ENCODE assay signal across 19 cellular contexts in the genomic region with DNA sequence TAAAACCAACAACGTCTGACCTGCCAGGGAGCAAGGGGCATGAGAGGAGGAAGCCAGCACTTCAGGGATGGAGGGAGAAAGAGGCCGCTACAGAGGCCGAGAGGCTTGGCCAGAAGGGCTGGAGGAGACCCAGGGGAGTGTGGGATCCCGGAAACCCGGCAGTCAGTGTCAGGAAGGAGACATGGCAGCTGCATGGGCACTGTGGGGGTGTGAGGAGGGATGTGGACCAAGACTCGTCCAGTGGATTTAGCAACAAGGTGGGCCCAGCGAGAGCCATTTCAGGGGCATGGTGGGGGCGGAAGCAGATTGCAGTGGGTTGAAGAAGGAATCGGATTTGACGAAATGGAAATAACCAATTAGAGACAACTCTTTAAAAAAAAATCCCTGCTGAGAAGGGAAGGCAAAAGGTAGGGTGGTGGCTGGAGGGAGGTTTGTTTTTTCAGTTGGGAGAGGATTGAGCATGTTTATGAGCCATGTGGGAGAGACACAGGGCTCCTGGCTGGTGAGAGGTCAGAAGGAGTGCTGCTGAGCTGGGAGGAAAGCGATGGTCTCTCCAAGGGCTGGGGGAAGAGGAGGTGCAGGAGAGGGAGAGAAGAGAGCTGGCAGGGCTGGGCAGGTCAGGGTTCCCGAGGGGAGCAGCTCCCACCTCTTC.
"Had no signal": no experiment of that assay in that cellular context is flagged by ENCODE, and none has a peak within 500 bp of the region (broad histone marks: within the 10 kb centered on the region; RNA-seq: fewer than 3 reads in every experiment).

No MANE protein-coding gene starts in this region.

- H3K4me3 ChIP-seq: colonic mucosa, SK-N-MC, smooth muscle cell, stomach, testis had no signal

- H3K27me3 Mint-ChIP-seq: activated CD4-positive, alpha-beta memory T cell treated with anti-CD3 and anti-CD28 coated beads for 36 hours; activated CD8-positive, alpha-beta memory T cell treated with anti-CD3 and anti-CD28 coated beads, Interleukin-2, amount 10 ng/mL, durations not matched to agents 7 days and 5 days; brain had no signal

- FAIRE-seq: endothelial cell of umbilical vein had no signal

- H3K27ac Mint-ChIP-seq: activated CD4-positive, alpha-beta memory T cell treated with anti-CD3 and anti-CD28 coated beads for 36 hours; activated CD8-positive, alpha-beta memory T cell treated with anti-CD3 and anti-CD28 coated beads, Interleukin-2, amount 10 ng/mL, durations not matched to agents 7 days and 5 days; activated naive CD4-positive, alpha-beta T cell treated with anti-CD3 and anti-CD28 coated beads, Interleukin-2, amount 10 ng/mL, durations not matched to agents 7 days and 5 days; T-cell had no signal

- H3K27ac ChIP-seq: colonic mucosa, SK-N-MC, stomach, testis had no signal

- H3K27me3 ChIP-seq: colonic mucosa, stomach, testis had no signal

- ATAC-seq: activated CD8-positive, alpha-beta memory T cell treated with anti-CD3 and anti-CD28 coated beads, Interleukin-2, amount 10 ng/mL, durations not matched to agents 7 days and 5 days; T-cell had no signal

- H3K36me3 ChIP-seq: colonic mucosa had no signal

- H3K4me3 Mint-ChIP-seq: activated CD4-positive, alpha-beta memory T cell treated with anti-CD3 and anti-CD28 coated beads for 36 hours; activated CD8-positive, alpha-beta memory T cell treated with anti-CD3 and anti-CD28 coated beads, Interleukin-2, amount 10 ng/mL, durations not matched to agents 7 days and 5 days; activated naive CD4-positive, alpha-beta T cell treated with anti-CD3 and anti-CD28 coated beads, Interleukin-2, amount 10 ng/mL, durations not matched to agents 7 days and 5 days; T-cell had no signal

- H3K36me3 Mint-ChIP-seq: T-cell had no signal

- H3K9me3 Mint-ChIP-seq: activated CD4-positive, alpha-beta memory T cell treated with anti-CD3 and anti-CD28 coated beads for 36 hours; activated naive CD4-positive, alpha-beta T cell treated with anti-CD3 and anti-CD28 coated beads, Interleukin-2, amount 10 ng/mL, durations not matched to agents 7 days and 5 days; brain; T-cell had no signal

- H3K4me2 ChIP-seq: smooth muscle cell had no signal

- H3K9me3 ChIP-seq: colonic mucosa, stomach, testis had no signal

- DNase-seq: activated CD4-positive, alpha-beta memory T cell treated with anti-CD3 and anti-CD28 coated beads for 36 hours; activated CD4-positive, alpha-beta T cell treated with anti-CD3 and anti-CD28 coated beads for 1 hour; activated CD8-positive, alpha-beta memory T cell treated with anti-CD3 and anti-CD28 coated beads, Interleukin-2, amount 10 ng/mL, durations not matched to agents 7 days and 5 days; activated naive CD4-positive, alpha-beta T cell treated with anti-CD3 and anti-CD28 coated beads, Interleukin-2, amount 10 ng/mL, durations not matched to agents 7 days and 5 days; activated T-cell treated with anti-CD3 and anti-CD28 coated beads, Interleukin-2, amount 50 U/mL, for 1 hour; central memory CD4-positive, alpha-beta T cell; colonic mucosa; foreskin fibroblast; kidney glomerular epithelial cell; retina; stimulated activated CD4-positive, alpha-beta T cell treated with anti-CD3 and anti-CD28 coated beads, Interleukin-1b, Interleukin-23, amount 100 ng/mL, for 48 hours; stomach; T-cell; T1000; testis had no signal
